ENCODE assay signal across 8 cellular contexts in the genomic region with DNA sequence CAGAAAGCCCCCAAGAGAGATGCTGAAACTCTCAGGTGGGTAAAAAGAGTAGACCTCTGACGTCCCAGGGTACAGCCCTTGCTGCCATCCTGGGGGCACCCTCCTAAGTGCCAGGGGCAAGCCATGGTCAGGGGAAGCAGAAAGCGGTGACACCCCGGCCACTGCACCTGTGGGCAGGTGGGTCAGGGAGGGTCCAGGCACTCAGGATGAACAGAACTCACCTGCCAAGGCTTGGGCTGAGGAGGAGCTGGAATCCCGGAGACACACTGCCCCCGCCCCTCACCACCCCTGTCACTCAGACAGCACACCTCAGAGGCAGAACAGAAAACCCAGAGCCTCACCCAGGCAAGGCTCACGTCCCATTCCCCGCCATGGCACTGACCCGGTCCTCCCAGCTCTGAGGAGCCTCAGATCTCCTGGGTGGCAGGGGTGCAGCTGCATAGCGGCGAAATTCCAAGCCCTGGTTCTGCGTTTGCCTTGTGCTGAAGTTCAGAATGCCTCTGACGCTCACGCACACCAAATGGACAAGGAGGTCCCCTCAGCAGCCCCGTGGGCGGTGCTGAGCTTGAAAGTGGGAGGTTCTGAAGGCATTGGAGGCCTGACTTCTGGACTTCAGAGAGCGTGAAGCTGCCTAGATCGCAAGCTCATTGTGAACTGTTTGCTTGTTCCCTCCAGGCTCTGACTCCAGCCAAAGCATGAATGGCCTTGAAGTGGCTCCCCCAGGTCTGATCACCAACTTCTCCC. TPM values are rescaled to one million over a fixed set of nuclear protein-coding genes. Genes with fewer than 3 reads are reported as not detected.
DNase-seq lines count a peak whose midpoint lies in the region; ATAC-seq and TF ChIP-seq lines count a peak whose summit lies in the region.

No MANE protein-coding gene starts in this region.

- peaks cover 11 to 37% of the 10 kb centered on the region in 2 donors for H3K27me3 Mint-ChIP-seq in effector memory CD8-positive, alpha-beta T cell
- H3K27me3 Mint-ChIP-seq in neural crest cell (ENCODE audit: low read depth), result no peaks in the 10 kb centered on the region

- H3K4me2 ChIP-seq in BLaER1, result peak overlapping the region; percentile 89

- H3K36me3 Mint-ChIP-seq in effector memory CD8-positive, alpha-beta T cell (ENCODE audit: insufficient read depth), result peaks cover 2% of the 10 kb centered on the region
- H3K36me3 Mint-ChIP-seq in neural crest cell (ENCODE audit: low read depth), result no peaks in the 10 kb centered on the region

- no peak overlapping the region for H3K4me3 ChIP-seq in BLaER1

- H3K4me1 ChIP-seq in BLaER1, result peaks cover 89% of the 10 kb centered on the region

- H3K27ac Mint-ChIP-seq in effector memory CD8-positive, alpha-beta T cell, result peak overlapping the region in 1 of 2 donors; percentile 75
- no peak overlapping the region for H3K27ac Mint-ChIP-seq in neural crest cell (ENCODE audit: unreplicated experiment)

- peaks cover 7 to 8% of the 10 kb centered on the region in 2 donors for H3K4me1 Mint-ChIP-seq in effector memory CD8-positive, alpha-beta T cell (ENCODE audit: low read depth in 2 of 2)
- peaks cover 52% of the 10 kb centered on the region for H3K4me1 Mint-ChIP-seq in neural crest cell

- no peaks in the 10 kb centered on the region for H3K27me3 ChIP-seq in BLaER1

- no peaks in the 10 kb centered on the region for H3K9me3 Mint-ChIP-seq in effector memory CD8-positive, alpha-beta T cell
- no peaks in the 10 kb centered on the region for H3K9me3 Mint-ChIP-seq in neural crest cell

- peak; percentile 43 for TF ChIP-seq CTCF in neural crest cell (conservative IDR thresholded peaks at IDR 0.05)

- H3K36me3 ChIP-seq in BLaER1, result no peaks in the 10 kb centered on the region

- peak; percentile 11 for ATAC-seq in HG02798 (IDR thresholded peaks at IDR 0.05; ENCODE audit: poor library complexity, unreplicated experiment)
- peak; percentile 16 for ATAC-seq in effector memory CD8-positive, alpha-beta T cell (replicated peaks)

- DNase-seq in effector memory CD8-positive, alpha-beta T cell, result no peak
- DNase-seq in neural crest cell (ENCODE audit: low read depth, low spot score) (no peak), medulla oblongata (ENCODE audit: extremely low spot score) (no peak), midbrain (lab: John Stamatoyannopoulos, UW) (no peak), NCI-H510A treated with DMSO at 0.1 percent for 48 hours (lab: John Stamatoyannopoulos, UW) (no peak), A172 (ENCODE audit: low spot score) (no peak)

- H3K9ac ChIP-seq in BLaER1, result no peak overlapping the region; the same call in 1 of the 2 replicates

- H4K20me1 ChIP-seq in BLaER1, result no peaks in the 10 kb centered on the region

- H3K9me3 ChIP-seq in BLaER1, result no peaks in the 10 kb centered on the region

- peak overlapping the region in 1 of 2 donors; percentile 62 for H3K4me3 Mint-ChIP-seq in effector memory CD8-positive, alpha-beta T cell
- H3K4me3 Mint-ChIP-seq in neural crest cell, result no peak overlapping the region

- H3K27ac ChIP-seq in BLaER1, result peak overlapping the region; percentile 57

RNA-seq across cellular contexts. Expression of a gene that starts 4.3 kb away (rescaled TPM):
- total RNA-seq in neural crest cell, result 6.4 and 7.7 TPM in 2 replicates
- total RNA-seq in A172 (2014; rRNA removed; shearing (Covaris generic)), result 0.45 and 0.84 TPM in 2 replicates

RNA-seq across cellular contexts. Expression of a gene that starts 25.1 kb away (rescaled TPM):
- total RNA-seq in neural crest cell, result 7.6 and 8.8 TPM in 2 replicates
- 6.2 and 13.8 TPM in 2 replicates for total RNA-seq in A172 (2014; rRNA removed; shearing (Covaris generic))

RNA-seq across cellular contexts. Expression of a gene that starts 51.1 kb away (rescaled TPM):
- 18.8 TPM in 2 replicates for total RNA-seq in neural crest cell
- total RNA-seq in A172 (2014; rRNA removed; shearing (Covaris generic)), result 9.0 and 11.3 TPM in 2 replicates
